9 cellular contexts compared by ENCODE assay signal in the genomic region with DNA sequence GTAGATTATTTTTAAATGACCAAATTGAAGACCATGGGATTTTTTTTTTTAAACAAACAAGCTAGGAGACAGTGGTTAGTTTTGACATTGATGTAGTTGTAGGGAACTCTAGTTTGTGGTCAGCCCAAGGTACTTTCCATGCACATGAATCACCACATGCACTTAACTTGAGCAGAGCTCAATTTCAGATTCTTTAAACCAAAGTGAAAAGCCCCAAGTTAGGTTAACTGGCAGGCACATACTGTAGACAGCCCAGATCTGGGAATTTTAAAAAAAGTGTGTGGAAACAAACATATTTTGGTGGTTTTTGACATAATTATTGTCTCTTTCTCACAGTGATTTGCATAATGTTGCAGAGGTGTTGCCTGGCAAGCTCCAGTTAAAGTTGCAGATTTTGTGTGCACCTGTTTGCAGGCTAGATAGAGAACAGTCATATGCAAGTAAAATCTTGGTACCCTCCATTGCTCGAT.
DNase-seq lines count a peak whose midpoint lies in the region; ATAC-seq and TF ChIP-seq lines count a peak whose summit lies in the region.
"Had no signal": no experiment of that assay in that cellular context is flagged by ENCODE, and none has a peak within 500 bp of the region (broad histone marks: within the 10 kb centered on the region; RNA-seq: fewer than 3 reads in every experiment).

No MANE protein-coding gene starts in this region.

- peak overlapping the region; percentile 15 for H3K9ac ChIP-seq in SU-DHL-6 (ENCODE audit: low read length)
- H3K9ac ChIP-seq: BLaER1 had no signal

- POLR2A ChIA-PET in activated CD4-positive, alpha-beta T cell treated with anti-CD3 and anti-CD28 coated beads, Interleukin-2, amount 10 ng/mL, durations not matched to agents 7 days and 5 days (lab: Charles Lee), result interaction anchor here (0.9 kb wide), 1 partner anchor 88 kb away, joined by 3 read pairs; the partner anchor contains the start of gene BCL2L11

- CTCF ChIA-PET in activated CD4-positive, alpha-beta T cell treated with anti-CD3 and anti-CD28 coated beads, Interleukin-2, amount 10 ng/mL, durations not matched to agents 7 days and 5 days (lab: Charles Lee), result interaction anchor here (0.7 to 1.0 kb wide), 2 partner anchors 11 to 118 kb away, joined by 3 to 4 read pairs; no protein-coding TSS in a partner anchor

- no peaks in the 10 kb centered on the region for H3K9me2 ChIP-seq in SU-DHL-6 (replicated peaks; ENCODE audit: insufficient read depth, low read length)

- no peaks in the 10 kb centered on the region for H3K27me3 ChIP-seq in SU-DHL-6 (ENCODE audit: low read length)
- H3K27me3 ChIP-seq: BLaER1 had no signal

- peaks cover 24% of the 10 kb centered on the region; the same call in 1 of the 2 replicates for H3K9me3 ChIP-seq in SU-DHL-6 (ENCODE audit: insufficient read depth, low read length)

- peak; percentile 22 for DNase-seq in activated CD4-positive, alpha-beta T cell treated with anti-CD3 and anti-CD28 coated beads, Interleukin-2, amount 10 ng/mL, durations not matched to agents 7 days and 5 days
- no peak for DNase-seq in activated CD4-positive, alpha-beta T cell treated with anti-CD3 and anti-CD28 coated beads for 4 hours
- DNase-seq in naive B cell, result peak; percentile 15
- no peak for DNase-seq in SHP77 (lab: John Stamatoyannopoulos, UW)
- DNase-seq in effector CD8-positive, alpha-beta T cell (lab: John Stamatoyannopoulos, UW), result no peak
- DNase-seq in NCI-H2081 (lab: John Stamatoyannopoulos, UW), result no peak

- H3K27ac ChIP-seq in SU-DHL-6 (ENCODE audit: low read depth, low read length), result peak overlapping the region; percentile 91
- H3K27ac ChIP-seq: BLaER1 had no signal

- H3K36me3 ChIP-seq in SU-DHL-6 (ENCODE audit: low read length), result peaks cover 11% of the 10 kb centered on the region
- H3K36me3 ChIP-seq: BLaER1 had no signal

- H4K20me1 ChIP-seq in SU-DHL-6 (ENCODE audit: low read depth, low read length), result no peaks in the 10 kb centered on the region
- H4K20me1 ChIP-seq: BLaER1 had no signal

- H3K36me3 Mint-ChIP-seq in activated CD4-positive, alpha-beta T cell treated with anti-CD3 and anti-CD28 coated beads, Interleukin-2, amount 10 ng/mL, durations not matched to agents 7 days and 5 days (ENCODE audit: low read depth), result peaks cover 17% of the 10 kb centered on the region
- H3K36me3 Mint-ChIP-seq in naive B cell, result peaks cover 2 to 5% of the 10 kb centered on the region in 2 donors

- no peak overlapping the region for H3K27ac Mint-ChIP-seq in activated CD4-positive, alpha-beta T cell treated with anti-CD3 and anti-CD28 coated beads, Interleukin-2, amount 10 ng/mL, durations not matched to agents 7 days and 5 days
- peak overlapping the region in 2 of 6 donors; percentile 17 to 28 for H3K27ac Mint-ChIP-seq in naive B cell

- no peak overlapping the region for H2AFZ ChIP-seq in SU-DHL-6 (ENCODE audit: low read depth, low read length, severe bottlenecking)

- H3K9me3 Mint-ChIP-seq in activated CD4-positive, alpha-beta T cell treated with anti-CD3 and anti-CD28 coated beads, Interleukin-2, amount 10 ng/mL, durations not matched to agents 7 days and 5 days, result peaks cover 18% of the 10 kb centered on the region
- H3K9me3 Mint-ChIP-seq in naive B cell, result peaks cover 1 to 21% (median 12%) of the 10 kb centered on the region in 7 donors

- peaks cover 12% of the 10 kb centered on the region for H3K4me1 Mint-ChIP-seq in activated CD4-positive, alpha-beta T cell treated with anti-CD3 and anti-CD28 coated beads, Interleukin-2, amount 10 ng/mL, durations not matched to agents 7 days and 5 days
- H3K4me1 Mint-ChIP-seq in naive B cell, result peaks cover 0 to 2% (median 0%) of the 10 kb centered on the region in 3 donors

- H3K79me2 ChIP-seq in SU-DHL-6 (ENCODE audit: insufficient read depth, low read length), result no peaks in the 10 kb centered on the region

- ATAC-seq in HG02973 (IDR thresholded peaks at IDR 0.05; ENCODE audit: unreplicated experiment), result peak; percentile 85
- ATAC-seq in naive B cell (ENCODE audit: low read depth in 2 of 2), result peak; percentile 77 to 93

- TF ChIP-seq CTCF in SU-DHL-6 (IDR thresholded peaks at IDR 0.05; ENCODE audit: insufficient read depth, low read length, poor library complexity, severe bottlenecking), result no peak

- peak overlapping the region; percentile 27 for H3K4me3 ChIP-seq in SU-DHL-6 (ENCODE audit: insufficient read depth, low read length, poor library complexity, severe bottlenecking)
- H3K4me3 ChIP-seq: BLaER1 had no signal

- peak overlapping the region; percentile 75 for H3K4me2 ChIP-seq in SU-DHL-6 (ENCODE audit: low read depth, low read length, poor library complexity, severe bottlenecking)
- H3K4me2 ChIP-seq: BLaER1 had no signal

- peaks cover 24% of the 10 kb centered on the region for H3F3A ChIP-seq in SU-DHL-6 (ENCODE audit: insufficient read depth)

- H3K4me3 Mint-ChIP-seq in activated CD4-positive, alpha-beta T cell treated with anti-CD3 and anti-CD28 coated beads, Interleukin-2, amount 10 ng/mL, durations not matched to agents 7 days and 5 days, result no peak overlapping the region
- no peak overlapping the region for H3K4me3 Mint-ChIP-seq in naive B cell

- H3K27me3 Mint-ChIP-seq in activated CD4-positive, alpha-beta T cell treated with anti-CD3 and anti-CD28 coated beads, Interleukin-2, amount 10 ng/mL, durations not matched to agents 7 days and 5 days, result peaks cover 3% of the 10 kb centered on the region
- H3K27me3 Mint-ChIP-seq in naive B cell, result peaks cover 0 to 3% (median 1%) of the 10 kb centered on the region in 3 donors

Comparison
In these comparisons a context has a peak if more than half of its experiments do, and no peak if none do; other contexts are left out.
1. DNase-seq: peak in activated CD4-positive, alpha-beta T cell treated with anti-CD3 and anti-CD28 coated beads, Interleukin-2, amount 10 ng/mL, durations not matched to agents 7 days and 5 days (single experiment) and naive B cell (single experiment); none in activated CD4-positive, alpha-beta T cell treated with anti-CD3 and anti-CD28 coated beads for 4 hours (0 of 2), SHP77 (0 of 2), effector CD8-positive, alpha-beta T cell (single experiment) and NCI-H2081 (0 of 2).